8 cellular contexts compared by ENCODE assay signal in the genomic region with DNA sequence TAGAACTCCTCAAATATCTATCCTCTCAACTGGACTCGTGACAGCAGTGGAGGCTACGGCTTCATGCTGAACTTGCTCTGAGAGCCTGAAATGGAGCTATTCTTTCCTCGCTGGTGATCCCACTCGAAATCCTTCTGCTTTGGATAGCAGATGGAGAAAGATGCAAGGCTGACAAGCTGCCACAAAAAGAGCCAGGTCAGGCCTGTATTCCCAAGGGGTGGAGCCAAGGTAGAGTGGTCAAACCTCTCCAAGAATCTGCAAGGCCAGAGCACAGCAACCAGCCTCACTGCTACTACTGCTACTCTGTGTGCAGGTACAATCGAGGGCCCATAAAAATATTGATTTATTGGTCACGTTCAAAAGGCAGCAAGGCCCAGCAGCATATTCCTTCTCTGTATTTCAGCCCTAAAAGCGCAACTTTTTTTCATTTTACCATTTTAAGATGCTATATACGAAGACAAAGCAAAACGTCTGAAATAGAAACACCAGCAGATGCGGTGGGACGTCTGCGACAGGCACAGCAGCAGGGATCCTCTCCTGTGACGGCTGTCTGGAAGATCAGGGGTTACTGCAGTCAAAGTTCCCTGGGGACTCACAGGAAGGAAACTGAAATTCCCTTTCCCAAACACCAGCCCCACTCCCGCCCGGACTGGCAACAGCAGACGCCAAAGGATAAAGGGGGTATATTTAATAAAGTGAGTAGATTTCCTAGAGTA. TPM values are rescaled to one million over a fixed set of nuclear protein-coding genes. Genes with fewer than 3 reads are reported as not detected.
A peak's percentile ranks its signal among the peaks of the same experiment; 100 is the strongest.
DNase-seq lines count a peak whose midpoint lies in the region; ATAC-seq lines count a peak whose summit lies in the region.

No MANE protein-coding gene starts in this region.

- intact Hi-C loops in right cardiac atrium (cut with DNase I) = loop anchor here in 3 of 4 donors (5.0 to 10.0 kb wide), 6 partner anchors 55 to 163 kb away; no protein-coding TSS in a partner anchor

- DNase-seq in HAP-1 (ENCODE audit: low spot score in 2 of 2) (no peak), SW480 (ENCODE audit: low spot score) (peak; percentile 26), right cardiac atrium (peak in 1 of 3 donors; percentile 40), DMS153 (lab: John Stamatoyannopoulos, UW) (no peak)

- H3K4me1 ChIP-seq in HAP-1 = no peaks in the 10 kb centered on the region; the same call in 1 of the 2 replicates
- peaks cover 2% of the 10 kb centered on the region for H3K4me1 ChIP-seq in right cardiac atrium (ENCODE audit: control insufficient read depth, insufficient read depth, low read length)

- in situ Hi-C loops in HAP-1 (cut with MboI; ENCODE audit: low sequenced_read_pairs) = no loop called here

- H3K4me3 ChIP-seq in HAP-1 = peak overlapping the region; percentile 93
- peak overlapping the region; percentile 93 for H3K4me3 ChIP-seq in right cardiac atrium (ENCODE audit: low read length)
- peak overlapping the region; percentile 78 to 95 (median 82) for H3K4me3 ChIP-seq in skin epidermis

- WGBS in right cardiac atrium = 26% methylated on average over 16 of the region's 16 CpGs

- H3K27me3 ChIP-seq in HAP-1 (ENCODE audit: low read depth) (no peaks in the 10 kb centered on the region), right cardiac atrium (ENCODE audit: control insufficient read depth, insufficient read depth) (no peaks in the 10 kb centered on the region)

- no peak for ATAC-seq in right cardiac atrium
- ATAC-seq in HG02885 (IDR thresholded peaks at IDR 0.05; ENCODE audit: poor library complexity, unreplicated experiment) = no peak
- ATAC-seq in GM18511 (IDR thresholded peaks at IDR 0.05; ENCODE audit: unreplicated experiment) = no peak
- ATAC-seq in HG03565 (IDR thresholded peaks at IDR 0.05; ENCODE audit: unreplicated experiment) = no peak

- H3K36me3 ChIP-seq in HAP-1 (replicated peaks) = no peaks in the 10 kb centered on the region; the same call in 1 of the 2 replicates

- H3K9me3 ChIP-seq in HAP-1 = no peaks in the 10 kb centered on the region
- H3K9me3 ChIP-seq in right cardiac atrium (ENCODE audit: control insufficient read depth, low read length) = no peaks in the 10 kb centered on the region

- H3K27ac ChIP-seq in right cardiac atrium (ENCODE audit: low read length) (no peak overlapping the region), skin epidermis (peak overlapping the region in 11 of 21 experiments; percentile 19 to 96 (median 88))

RNA-seq across cellular contexts. Expression of gene SPRED2, which starts 2.4 kb away (rescaled TPM):
- total RNA-seq in right cardiac atrium = 10 to 100 TPM; 14.3 to 17.9 (median 16.4) TPM
- polyA plus RNA-seq in right cardiac atrium = 9.2 TPM
